12 cellular contexts compared by ENCODE assay signal in genomic region chr13:95298971-95299627, GRCh38. TPM values are rescaled to one million over a fixed set of nuclear protein-coding genes. Genes with fewer than 3 reads are reported as not detected.
DNase-seq lines count a peak whose midpoint lies in the region; ATAC-seq, FAIRE-seq and TF ChIP-seq lines count a peak whose summit lies in the region.
"Had no signal": no experiment of that assay in that cellular context is flagged by ENCODE, and none has a peak within 500 bp of the region (broad histone marks: within the 10 kb centered on the region; RNA-seq: fewer than 3 reads in every experiment).

No MANE protein-coding gene starts in this region.

- intact Hi-C loops in lower lobe of right lung (cut with DNase I) (no loop called here), left colon (cut with DNase I, micrococcal nuclease) (loop anchor here in 1 of 2 donors (10.0 kb wide), 2 partner anchors 86 to 104 kb away; no protein-coding TSS in a partner anchor)

- peaks cover 49% of the 10 kb centered on the region for H3K4me1 ChIP-seq in lower lobe of right lung

- DNase-seq in AG10803 (ENCODE audit: low read depth): peak; percentile 43
- DNase-seq in HS-27A (ENCODE audit: low read depth): peak; percentile 51
- no peak for DNase-seq in lower lobe of right lung
- DNase-seq in D721Med (ENCODE audit: insufficient read length, low spot score): no peak
- DNase-seq in left colon: no peak
- DNase-seq: GDM1; NCI-H1092 treated with DMSO at 0.1 percent for 48 hours; stimulated activated naive CD4-positive, alpha-beta T cell treated with Interleukin-2 at 50 U/mL for 16 hours; T1000 had no signal

- H3K27ac Mint-ChIP-seq in activated naive CD8-positive, alpha-beta T cell: peak overlapping the region; percentile 66

- H3K36me3 Mint-ChIP-seq in activated naive CD8-positive, alpha-beta T cell: peaks cover 5% of the 10 kb centered on the region

- FAIRE-seq in D721Med (lab: Jason Lieb, UNC): no peak

- no peaks in the 10 kb centered on the region for H3K36me3 ChIP-seq in lower lobe of right lung

- H3K9me3 ChIP-seq in lower lobe of right lung: no peaks in the 10 kb centered on the region

- no peaks in the 10 kb centered on the region for H3K9me3 Mint-ChIP-seq in activated naive CD8-positive, alpha-beta T cell (ENCODE audit: low read depth)

- peak overlapping the region; percentile 94 for H3K4me3 Mint-ChIP-seq in activated naive CD8-positive, alpha-beta T cell

- ATAC-seq in lower lobe of right lung: no peak
- no peak for ATAC-seq in HG03039 (IDR thresholded peaks at IDR 0.05; ENCODE audit: unreplicated experiment)
- no peak for ATAC-seq in left colon
- ATAC-seq in GM18502 (IDR thresholded peaks at IDR 0.05; ENCODE audit: poor library complexity, unreplicated experiment): no peak

- TF ChIP-seq CTCF in AG10803 (conservative IDR thresholded peaks at IDR 0.05; ENCODE audit: low read length): no peak
- no peak for TF ChIP-seq CTCF in lower lobe of right lung (IDR thresholded peaks at IDR 0.05)
- TF ChIP-seq CTCF in D721Med (IDR thresholded peaks at IDR 0.05; ENCODE audit: insufficient read depth, missing control alignments): no peak

- no peaks in the 10 kb centered on the region for H3K27me3 ChIP-seq in lower lobe of right lung (ENCODE audit: low read depth)

- H3K4me1 Mint-ChIP-seq in activated naive CD8-positive, alpha-beta T cell (ENCODE audit: low read depth): peaks cover 33% of the 10 kb centered on the region

- H3K4me3 ChIP-seq in AG10803 (ENCODE audit: low read length): no peak overlapping the region
- H3K4me3 ChIP-seq in lower lobe of right lung: peak overlapping the region; percentile 91

- no peaks in the 10 kb centered on the region for H3K27me3 Mint-ChIP-seq in activated naive CD8-positive, alpha-beta T cell

- peak overlapping the region; percentile 37 for H3K27ac ChIP-seq in lower lobe of right lung

RNA-seq across cellular contexts. Expression of gene ABCC4, which starts 2.2 kb away (rescaled TPM):
- total RNA-seq in lower lobe of right lung (32.2 TPM), left colon (10 to 100 TPM; 21.0 to 27.1 TPM)

Comparison
In these comparisons a context has a peak if more than half of its experiments do, and no peak if none do; other contexts are left out.
1. DNase-seq: peak in AG10803 (single experiment) and HS-27A (single experiment); none in lower lobe of right lung (single experiment), D721Med (single experiment) and left colon (0 of 2).